In genomic region chr3:132167870-132168269, GRCh38 we compare ENCODE assay signal across 26 cellular contexts.
"Had no signal": no experiment of that assay in that cellular context is flagged by ENCODE, and none has a peak within 500 bp of the region (broad histone marks: within the 10 kb centered on the region; RNA-seq: fewer than 3 reads in every experiment).

No MANE protein-coding gene starts in this region.

- DNase-seq: stimulated activated CD4-positive, alpha-beta T cell treated with anti-CD3 and anti-CD28 coated beads, Interleukin-2, amount 100 ng/mL, for 48 hours; stimulated activated CD4-positive, alpha-beta T cell treated with anti-CD3 and anti-CD28 coated beads, Interleukin-4, amount 100 ng/mL, for 1 hour; stimulated activated CD4-positive, alpha-beta T cell treated with anti-CD3 and anti-CD28 coated beads, Interleukin-4, amount 100 ng/mL, for 24 hours; stimulated activated CD4-positive, alpha-beta T cell treated with anti-CD3 and anti-CD28 coated beads, Interleukin-4, amount 100 ng/mL, for 4 hours; stimulated activated CD8-positive, alpha-beta memory T cell treated with anti-CD3 and anti-CD28 coated beads, Interleukin-4, amount 100 ng/mL, for 48 hours; stimulated activated naive B cell treated with anti-CD40 and anti-IgM and Interleukin-4, amounts not matched to agents 10 μg/mL and 1 μg/mL and 100 μg/mL, for 72 hours; stimulated activated naive CD4-positive, alpha-beta T cell; stimulated activated naive CD4-positive, alpha-beta T cell treated with Interleukin-2 at 50 U/mL for 16 hours; stimulated activated naive CD8-positive, alpha-beta T cell treated with anti-CD3 and anti-CD28 coated beads, Interleukin-15, amount 100 ng/mL, for 72 hours; stimulated activated naive CD8-positive, alpha-beta T cell treated with anti-CD3 and anti-CD28 coated beads, Interleukin-15, Interleukin-2, amounts not matched to agents 100 U/mL and 50 U/mL, for 24 hours; stomach; substantia nigra; testis; thyroid gland; tibial artery; trophoblast cell; upper lobe of left lung; upper lobe of right lung; uterus had no signal

- H3K27ac ChIP-seq: stomach, suprapubic skin, testis, thoracic aorta, thyroid gland, tibial artery, tibial nerve, upper lobe of left lung, upper lobe of right lung, uterus, vagina had no signal

- H3K27me3 ChIP-seq: stomach, testis, thyroid gland, tibial artery, tibial nerve, upper lobe of left lung, upper lobe of right lung, uterus, vagina had no signal

- ATAC-seq: stimulated activated effector memory CD8-positive, alpha-beta T cell treated with anti-CD3 and anti-CD28 coated beads, Interleukin-12 subunit alpha, Interleukin-12 subunit beta, amount 100 ng/mL, for 72 hours; stimulated activated memory B cell treated with anti-CD40 and anti-IgM and Interleukin-4, amounts not matched to agents 10 μg/mL and 1 μg/mL and 100 μg/mL, for 72 hours; stimulated activated naive B cell treated with anti-CD40 and anti-IgM and Interleukin-4, amounts not matched to agents 10 μg/mL and 1 μg/mL and 100 μg/mL, for 72 hours; stimulated activated naive CD8-positive, alpha-beta T cell treated with anti-CD3 and anti-CD28 coated beads, Interleukin-15, amount 100 ng/mL, for 72 hours; stimulated activated naive CD8-positive, alpha-beta T cell treated with anti-CD3 and anti-CD28 coated beads, Interleukin-15, Interleukin-2, amounts not matched to agents 100 U/mL and 50 U/mL, for 24 hours; upper lobe of right lung had no signal

- H3K9me3 ChIP-seq: stomach, suprapubic skin, testis, thoracic aorta, thyroid gland, tibial artery, tibial nerve, upper lobe of left lung, upper lobe of right lung, uterus, vagina had no signal

- H3K36me3 ChIP-seq: stomach, suprapubic skin, thoracic aorta, thyroid gland, tibial artery, tibial nerve, upper lobe of left lung, upper lobe of right lung, uterus, vagina had no signal

- H3K4me3 ChIP-seq: stomach, suprapubic skin, testis, thoracic aorta, thyroid gland, tibial artery, tibial nerve, upper lobe of left lung, upper lobe of right lung, uterus, vagina had no signal

- H3K4me1 ChIP-seq: stomach, suprapubic skin, testis, thyroid gland, tibial artery, tibial nerve, upper lobe of left lung, upper lobe of right lung, uterus, vagina had no signal

- FAIRE-seq: urothelium cell line had no signal
